29 cellular contexts compared by ENCODE assay signal in the genomic region with DNA sequence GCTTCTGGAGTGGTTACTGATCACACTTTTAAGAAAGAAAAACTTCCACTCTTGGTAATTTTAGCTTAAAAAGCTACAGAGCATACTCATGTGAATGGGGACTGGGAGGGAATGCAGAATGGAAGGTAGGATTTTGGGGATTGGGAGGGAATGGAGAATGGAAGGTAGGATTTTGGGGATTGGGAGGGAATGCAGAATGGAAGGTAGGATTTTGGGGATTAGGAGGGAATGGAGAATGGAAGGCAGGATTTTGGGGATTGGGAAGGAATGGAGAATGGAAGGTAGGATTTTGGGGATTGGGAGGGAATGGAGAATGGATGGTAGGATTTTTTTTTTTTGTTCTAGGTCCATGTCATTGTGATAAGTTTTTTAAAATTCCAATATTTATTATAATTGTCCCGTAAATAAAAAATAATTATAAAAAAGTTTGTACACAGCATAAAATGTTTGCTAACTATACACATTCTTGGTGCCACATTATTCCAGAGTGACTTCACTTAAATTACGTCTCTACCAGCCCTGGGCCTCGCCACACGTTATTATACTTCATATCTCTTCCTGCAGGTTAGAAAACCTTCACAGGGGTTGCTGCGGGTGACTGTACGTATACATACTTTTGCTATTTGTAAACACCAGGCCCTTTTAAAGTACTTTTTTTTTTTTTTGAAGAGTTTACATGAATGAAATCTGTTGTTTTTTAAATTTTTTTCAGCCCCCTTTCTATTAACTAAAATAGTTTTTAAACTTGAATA.
DNase-seq lines count a peak whose midpoint lies in the region; ATAC-seq, FAIRE-seq and TF ChIP-seq lines count a peak whose summit lies in the region.
"Had no signal": no experiment of that assay in that cellular context is flagged by ENCODE, and none has a peak within 500 bp of the region (broad histone marks: within the 10 kb centered on the region; RNA-seq: fewer than 3 reads in every experiment).

No MANE protein-coding gene starts in this region.

- H2BK120ac ChIP-seq in H1 (replicated peaks; ENCODE audit: low read depth, low read length) (no peak overlapping the region), neuronal stem cell (ENCODE audit: low read depth, low read length) (no peak overlapping the region)

- peaks cover 50% of the 10 kb centered on the region for H3K4me1 ChIP-seq in ES-I3 (ENCODE audit: insufficient read depth, low read length)
- H3K4me1 ChIP-seq in SJCRH30: peaks cover 35% of the 10 kb centered on the region
- peaks cover 6 to 28% (median 21%) of the 10 kb centered on the region in 4 experiments; a peak in 6 of 7 replicates for H3K4me1 ChIP-seq in H1 (replicated peaks in 1 of 4; ENCODE audit: control insufficient read depth in 3 of 4, insufficient read depth in 4 of 4, low read length in 3 of 4)
- peaks cover 25 to 43% of the 10 kb centered on the region in 2 donors for H3K4me1 ChIP-seq in neuronal stem cell (ENCODE audit: control insufficient read depth in 2 of 2, insufficient read depth in 1 of 2, low read depth in 1 of 2, low read length in 2 of 2)
- H3K4me1 ChIP-seq in aorta (ENCODE audit: control insufficient read depth in 1 of 2, insufficient read depth in 2 of 2, low read length in 2 of 2): peaks cover 0 to 5% of the 10 kb centered on the region in 2 donors
- H3K4me1 ChIP-seq: BLaER1, esophagus squamous epithelium, vagina had no signal

- no peak overlapping the region for H4K8ac ChIP-seq in H1 (ENCODE audit: extremely low read depth, insufficient read depth, low read length)
- no peak overlapping the region for H4K8ac ChIP-seq in neuronal stem cell (ENCODE audit: low read depth, low read length)

- no peaks in the 10 kb centered on the region for H4K20me1 ChIP-seq in H1 (replicated peaks in 1 of 2; ENCODE audit: control insufficient read depth in 1 of 2, insufficient read depth in 2 of 2, low read length in 2 of 2)
- H4K20me1 ChIP-seq: BLaER1 had no signal

- H3K27ac ChIP-seq in SJCRH30: peak overlapping the region; percentile 65
- H3K27ac ChIP-seq in H1 (ENCODE audit: low read depth, low read length): no peak overlapping the region; the same call in 1 of the 2 replicates
- no peak overlapping the region for H3K27ac ChIP-seq in neuronal stem cell (replicated peaks; ENCODE audit: low read length)
- H3K27ac ChIP-seq in aorta (ENCODE audit: low read depth in 1 of 2, low read length in 2 of 2): no peak overlapping the region
- H3K27ac ChIP-seq: BLaER1, cardiac muscle cell, esophagus squamous epithelium, psoas muscle, vagina, VCaP had no signal

- no peak for TF ChIP-seq RAD21 in H1 (IDR thresholded peaks at IDR 0.05 in 1 of 2, conservative IDR thresholded peaks at IDR 0.05 in 1 of 2; ENCODE audit: low read depth in 2 of 2, low read length in 2 of 2)

- H3K4ac ChIP-seq in H1 (replicated peaks; ENCODE audit: insufficient read length, low read depth, low read length): no peak overlapping the region
- no peak overlapping the region for H3K4ac ChIP-seq in neuronal stem cell (ENCODE audit: low read length)

- no peak overlapping the region for H3K23ac ChIP-seq in H1 (ENCODE audit: insufficient read length)
- no peak overlapping the region for H3K23ac ChIP-seq in neuronal stem cell (ENCODE audit: low read depth, low read length, poor library complexity)

- no peak overlapping the region for H2AFZ ChIP-seq in H1 (ENCODE audit: low read length)
- peak overlapping the region; percentile 64 for H2AFZ ChIP-seq in neuronal stem cell (ENCODE audit: low read length)

- H3K9me3 ChIP-seq in ES-I3 (ENCODE audit: control insufficient read depth, insufficient read depth, low read length) (no peaks in the 10 kb centered on the region), SJCRH30 (replicated peaks) (no peaks in the 10 kb centered on the region), H1 (ENCODE audit: insufficient read depth in 2 of 2, low read depth in 1 of 2, low read length in 1 of 2) (no peaks in the 10 kb centered on the region), neuronal stem cell (replicated peaks in 1 of 2; ENCODE audit: control insufficient read depth in 2 of 2, insufficient read depth in 1 of 2, low read depth in 1 of 2, low read length in 2 of 2) (no peaks in the 10 kb centered on the region), aorta (ENCODE audit: control insufficient read depth, low read length) (no peaks in the 10 kb centered on the region)
- H3K9me3 ChIP-seq: BLaER1, esophagus squamous epithelium, gastrocnemius medialis, psoas muscle, SK-N-SH, vagina had no signal

- H4K5ac ChIP-seq in H1 (ENCODE audit: insufficient read length, low read depth, low read length): no peak overlapping the region

- H3K56ac ChIP-seq in H1 (replicated peaks; ENCODE audit: insufficient read length, low read depth, low read length): peak overlapping the region; percentile 66

- no peak for TF ChIP-seq EP300 in H1 (IDR thresholded peaks at IDR 0.05; ENCODE audit: borderline replicate concordance in 1 of 2, low read depth in 2 of 2, low read length in 2 of 2)

- no peak overlapping the region for H3K14ac ChIP-seq in H1 (ENCODE audit: insufficient read length)
- H3K14ac ChIP-seq in neuronal stem cell (ENCODE audit: low read length): no peak overlapping the region

- no peak for FAIRE-seq in H1 (lab: Jason Lieb, UNC)
- FAIRE-seq: keratinocyte had no signal

- H3K36me3 ChIP-seq in ES-I3 (ENCODE audit: insufficient read depth, low read length) (no peaks in the 10 kb centered on the region), SJCRH30 (no peaks in the 10 kb centered on the region), H1 (ENCODE audit: control insufficient read depth in 2 of 4, insufficient read depth in 4 of 4, low read length in 3 of 4) (no peaks in the 10 kb centered on the region), neuronal stem cell (replicated peaks in 1 of 2; ENCODE audit: control insufficient read depth in 2 of 2, insufficient read depth in 2 of 2, low read length in 2 of 2) (peaks cover 0 to 22% of the 10 kb centered on the region in 2 donors), aorta (ENCODE audit: control insufficient read depth in 1 of 2, insufficient read depth in 2 of 2, low read length in 1 of 2) (no peaks in the 10 kb centered on the region)
- H3K36me3 ChIP-seq: BLaER1, cardiac muscle cell, esophagus squamous epithelium, gastrocnemius medialis, vagina had no signal

- CTCF ChIA-PET in H1 (lab: Charles Lee; ENCODE audit: partially characterized antibody): interaction anchor here (0.9 to 1.3 kb wide), 3 partner anchors 10 to 30 kb away, joined by 3 to 5 read pairs (median 4); no protein-coding TSS in a partner anchor

- peak overlapping the region; percentile 91; the same call in 1 of the 2 replicates for H2BK20ac ChIP-seq in H1 (ENCODE audit: low read length)

- H3K27me3 ChIP-seq in SJCRH30 (no peaks in the 10 kb centered on the region), H1 (replicated peaks in 1 of 4; ENCODE audit: control insufficient read depth in 3 of 4, extremely low read depth in 1 of 4, insufficient read depth in 3 of 4, low read length in 3 of 4) (no peaks in the 10 kb centered on the region), neuronal stem cell (ENCODE audit: control insufficient read depth in 3 of 3, insufficient read depth in 3 of 3, low read depth in 1 of 3, low read length in 3 of 3) (no peaks in the 10 kb centered on the region), aorta (ENCODE audit: control insufficient read depth in 1 of 2, insufficient read depth in 2 of 2, low read length in 1 of 2) (no peaks in the 10 kb centered on the region)
- H3K27me3 ChIP-seq: BLaER1, esophagus squamous epithelium, gastrocnemius medialis, vagina had no signal

- H2BK15ac ChIP-seq in H1 (ENCODE audit: low read length): 0 out of 2 replicates have a peak overlapping the region, but pooled peaks have one; percentile 23
- no peak overlapping the region for H2BK15ac ChIP-seq in neuronal stem cell (ENCODE audit: low read length)

- 91% methylated on average over 6 of the region's 6 CpGs; no CpG with 5 or more reads in 1 of the 2 experiments for WGBS in H1 (ENCODE audit: extremely low coverage in 1 of 2, insufficient coverage in 1 of 2, insufficient read length in 1 of 2, insufficient replicate concordance in 2 of 2, low coverage in 1 of 2, low lambda C conversion rate in 2 of 2, missing lambda C conversion rate in 1 of 2), 2 experiments
- no CpG with 5 or more reads among the region's 6 CpGs for WGBS in neuronal stem cell (ENCODE audit: extremely low coverage in 2 of 2, insufficient read length in 2 of 2, insufficient replicate concordance in 1 of 2), 2 donors
- WGBS in aorta, 2 donors: 94 to 97% methylated on average over 6 of the region's 6 CpGs

- intact Hi-C loops in aorta (cut with DNase I): no loop called here

- peak overlapping the region; percentile 8 for H3K9ac ChIP-seq in ES-I3 (ENCODE audit: low read depth, low read length)
- no peak overlapping the region for H3K9ac ChIP-seq in H1 (replicated peaks in 1 of 4; ENCODE audit: extremely low read depth in 1 of 4, low read depth in 3 of 4, low read length in 3 of 4)
- no peak overlapping the region for H3K9ac ChIP-seq in neuronal stem cell (ENCODE audit: low read depth, low read length, poor library complexity)
- H3K9ac ChIP-seq: BLaER1, SK-N-SH had no signal

- TF ChIP-seq CTCF in H1 (IDR thresholded peaks at IDR 0.05; ENCODE audit: control extremely low read depth in 1 of 3, insufficient read depth in 1 of 3, low read depth in 1 of 3, low read length in 3 of 3): no peak

- H4K91ac ChIP-seq in H1 (replicated peaks; ENCODE audit: insufficient read length, low read length) (no peak overlapping the region), neuronal stem cell (ENCODE audit: low read depth, low read length, poor library complexity) (no peak overlapping the region)

- H2AK5ac ChIP-seq in H1 (ENCODE audit: low read depth, low read length) (no peak overlapping the region), neuronal stem cell (ENCODE audit: low read depth, low read length) (no peak overlapping the region)

- no peaks in the 10 kb centered on the region for H3K79me2 ChIP-seq in H1 (ENCODE audit: control insufficient read depth in 1 of 2, insufficient read depth in 2 of 2, low read length in 2 of 2)

- no peak for TF ChIP-seq POLR2A in H1 (IDR thresholded peaks at IDR 0.05; ENCODE audit: control extremely low read depth in 1 of 2, low read depth in 2 of 2, low read length in 2 of 2)

- H2BK12ac ChIP-seq in H1 (ENCODE audit: low read depth, low read length): peak overlapping the region; percentile 79; the same call in 1 of the 2 replicates
- H2BK12ac ChIP-seq in neuronal stem cell (ENCODE audit: low read length): no peak overlapping the region

- no peaks in the 10 kb centered on the region; the same call in 1 of the 2 replicates for H3K23me2 ChIP-seq in H1 (ENCODE audit: low read depth, low read length)

- H3K79me1 ChIP-seq in H1 (ENCODE audit: low read depth, low read length) (no peaks in the 10 kb centered on the region; the same call in 1 of the 2 replicates), neuronal stem cell (ENCODE audit: low read depth, low read length) (no peaks in the 10 kb centered on the region)

- POLR2A ChIA-PET in H1 (lab: Charles Lee; ENCODE audit: partially characterized antibody): interaction anchor here (0.8 kb wide), 1 partner anchor 84 kb away, joined by 3 read pairs; no protein-coding TSS in a partner anchor

- ATAC-seq in HG03460 (IDR thresholded peaks at IDR 0.05; ENCODE audit: unreplicated experiment) (no peak), aorta (ENCODE audit: low FRiP score) (no peak)

- DNase-seq in SJCRH30: no peak
- DNase-seq in H1 (ENCODE audit: low read depth in 1 of 2, low spot score in 2 of 2): no peak
- no peak for DNase-seq in neuronal stem cell (ENCODE audit: low spot score)
- no peak for DNase-seq in DMS 273 (lab: John Stamatoyannopoulos, UW; ENCODE audit: unreplicated experiment)
- no peak for DNase-seq in aorta
- no peak for DNase-seq in stimulated activated CD4-positive, alpha-beta T cell treated with anti-CD3 and anti-CD28 coated beads, Interleukin-15, amount 100 ng/mL, for 24 hours
- DNase-seq: ACHN; activated naive CD4-positive, alpha-beta T cell treated with anti-CD3 and anti-CD28 coated beads for 36 hours; amniotic stem cell; COR-L47; DMS79 treated with DMSO at 0.1 percent for 48 hours; esophagus squamous epithelium; HCEC 1CT; Kasumi-1; midbrain; NCI-H1930; RPMI8226; stimulated activated CD4-positive, alpha-beta T cell treated with anti-CD3 and anti-CD28 coated beads, Interleukin-2, amount 100 ng/mL, for 24 hours had no signal

- peak overlapping the region; percentile 50 for H3K4me3 ChIP-seq in SJCRH30
- H3K4me3 ChIP-seq in H1 (ENCODE audit: extremely low read depth in 1 of 4, insufficient read depth in 2 of 4, low read depth in 3 of 4, low read length in 4 of 4): peak overlapping the region in 1 of 4 experiments; percentile 27; a peak in 2 of 8 replicates
- peak overlapping the region in 1 of 2 donors; percentile 44 for H3K4me3 ChIP-seq in neuronal stem cell (ENCODE audit: low read length in 2 of 2)
- no peak overlapping the region for H3K4me3 ChIP-seq in aorta (ENCODE audit: low read length in 2 of 2)
- H3K4me3 ChIP-seq: BLaER1, cardiac muscle cell, skin epidermis, vagina had no signal

- no peak overlapping the region for H3K18ac ChIP-seq in H1 (ENCODE audit: extremely low read depth, low read length)
- H3K18ac ChIP-seq in neuronal stem cell (ENCODE audit: low read length): no peak overlapping the region

- H3K4me2 ChIP-seq in H1 (ENCODE audit: insufficient read depth in 1 of 2, low read depth in 2 of 2, low read length in 2 of 2) (peak overlapping the region; percentile 18 to 52; a peak in 3 of 4 replicates), neuronal stem cell (ENCODE audit: insufficient read depth, low read length, poor library complexity, severe bottlenecking) (no peak overlapping the region)
- H3K4me2 ChIP-seq: BLaER1, SK-N-SH had no signal

- H2BK5ac ChIP-seq in H1 (ENCODE audit: low read depth, low read length) (peak overlapping the region; percentile 87; the same call in 1 of the 2 replicates), neuronal stem cell (ENCODE audit: low read length) (no peak overlapping the region)
